In genomic region chr3:186425788-186426730, GRCh38 we compare ENCODE assay signal across 10 cellular contexts.
DNase-seq lines count a peak whose midpoint lies in the region; ATAC-seq, FAIRE-seq and TF ChIP-seq lines count a peak whose summit lies in the region.
"Had no signal": no experiment of that assay in that cellular context is flagged by ENCODE, and none has a peak within 500 bp of the region (broad histone marks: within the 10 kb centered on the region; RNA-seq: fewer than 3 reads in every experiment).

No MANE protein-coding gene starts in this region.

- FAIRE-seq in HepG2 (lab: Jason Lieb, UNC): peak; percentile 34

- H3K27me3 ChIP-seq in HepG2 (ENCODE audit: control insufficient read depth in 1 of 2, insufficient read depth in 2 of 2, low read length in 2 of 2) (no peaks in the 10 kb centered on the region; a peak in 1 of 5 replicates), right lobe of liver (no peaks in the 10 kb centered on the region), cardiac muscle cell (no peaks in the 10 kb centered on the region), vagina (no peaks in the 10 kb centered on the region)

- H3K79me2 ChIP-seq in HepG2 (ENCODE audit: insufficient read depth, low read length): no peaks in the 10 kb centered on the region

- peaks cover 7% of the 10 kb centered on the region for H3K27me3 Mint-ChIP-seq in activated T-cell treated with anti-CD3 and anti-CD28 coated beads, Interleukin-2, amount 50 U/mL, for 4 hours (ENCODE audit: low read depth)

- no peak overlapping the region for H3K4me2 ChIP-seq in HepG2 (ENCODE audit: low read depth, low read length)

- POLR2A ChIA-PET in HepG2 (lab: Yijun Ruan, JAX): no interaction called here

- no peaks in the 10 kb centered on the region for H3K4me1 ChIP-seq in HepG2 (ENCODE audit: insufficient read depth, low read length)
- H3K4me1 ChIP-seq in right lobe of liver: no peaks in the 10 kb centered on the region
- H3K4me1 ChIP-seq in cardiac muscle cell (ENCODE audit: low read depth): peaks cover 49% of the 10 kb centered on the region
- peaks cover 9% of the 10 kb centered on the region for H3K4me1 ChIP-seq in vagina

- TF ChIP-seq CTCF in HepG2 (CRISPR knock-in tag; IDR thresholded peaks at IDR 0.05): no peak
- no peak for TF ChIP-seq CTCF in right lobe of liver (IDR thresholded peaks at IDR 0.05)
- TF ChIP-seq CTCF in cardiac muscle cell (IDR thresholded peaks at IDR 0.05; ENCODE audit: low read depth, low read length): peak; percentile 35
- no peak for TF ChIP-seq CTCF in vagina (IDR thresholded peaks at IDR 0.05)

- 50% methylated on average over 10 of the region's 10 CpGs for WGBS in HepG2 (ENCODE audit: low lambda C conversion rate)
- 66% methylated on average over 9 of the region's 10 CpGs for WGBS in right lobe of liver (ENCODE audit: insufficient coverage, low coverage, low lambda C conversion rate, missing lambda C conversion rate)

- no peaks in the 10 kb centered on the region for H3K36me3 ChIP-seq in HepG2 (replicated peaks in 1 of 2; ENCODE audit: control insufficient read depth in 1 of 2, insufficient read depth in 2 of 2, low read length in 2 of 2)
- no peaks in the 10 kb centered on the region for H3K36me3 ChIP-seq in right lobe of liver
- no peaks in the 10 kb centered on the region for H3K36me3 ChIP-seq in cardiac muscle cell
- no peaks in the 10 kb centered on the region for H3K36me3 ChIP-seq in vagina

- no peak overlapping the region for H3K9ac ChIP-seq in HepG2 (ENCODE audit: insufficient read depth, low read depth, low read length)

- no TSS peak for BruUV-seq in HepG2 (replicated peaks; lab: Mats Ljungman, UMichigan)

- H3K27ac ChIP-seq in HepG2 (ENCODE audit: extremely low read length, insufficient read depth, low read length): no peak overlapping the region
- H3K27ac ChIP-seq in right lobe of liver: no peak overlapping the region
- H3K27ac ChIP-seq in cardiac muscle cell: peak overlapping the region; percentile 90
- peak overlapping the region; percentile 50 for H3K27ac ChIP-seq in vagina

- CTCF ChIA-PET in HepG2 (lab: Yijun Ruan, JAX; ENCODE audit: low intra/inter-chr PET ratio, low total read pairs): no interaction called here

- ATAC-seq in HepG2 (peak; percentile 86), right lobe of liver (no peak)
- ATAC-seq in activated T-cell treated with anti-CD3 and anti-CD28 coated beads, Interleukin-2, amount 50 U/mL, for 4 hours: no peak

- no peaks in the 10 kb centered on the region for H3K36me3 Mint-ChIP-seq in activated T-cell treated with anti-CD3 and anti-CD28 coated beads, Interleukin-2, amount 50 U/mL, for 4 hours (ENCODE audit: insufficient read depth)
- H3K36me3 Mint-ChIP-seq: activated naive CD8-positive, alpha-beta T cell had no signal

- H3K9me3 Mint-ChIP-seq in activated T-cell treated with anti-CD3 and anti-CD28 coated beads, Interleukin-2, amount 50 U/mL, for 4 hours: no peaks in the 10 kb centered on the region

- in situ Hi-C loops in HepG2 (cut with HindIII; ENCODE audit: extremely low pct_ligation_motif_present, low pct_unique_long_range_greater_than_20kb): no loop called here
- in situ Hi-C loops in SK-MEL-5 (cut with HindIII; ENCODE audit: low pct_unique_long_range_greater_than_20kb, low sequenced_read_pairs): no loop called here

- no peak for TF ChIP-seq POLR2A in HepG2 (IDR thresholded peaks at IDR 0.05; ENCODE audit: insufficient read depth in 1 of 2, low read depth in 2 of 2, low read length in 2 of 2)
- no peak for TF ChIP-seq POLR2A in right lobe of liver (IDR thresholded peaks at IDR 0.05)
- TF ChIP-seq POLR2A in vagina (IDR thresholded peaks at IDR 0.05): no peak

- no peak for TF ChIP-seq RAD21 in HepG2 (CRISPR knock-in tag; IDR thresholded peaks at IDR 0.05)

- intact Hi-C loops in HepG2 (cut with micrococcal nuclease; ENCODE audit: unreplicated experiment): no loop called here
- intact Hi-C loops in right lobe of liver (cut with DNase I): no loop called here
- intact Hi-C loops in vagina (cut with DNase I): no loop called here

- no peak overlapping the region for H2AFZ ChIP-seq in HepG2 (ENCODE audit: low read length)

- no peaks in the 10 kb centered on the region for H3K4me1 Mint-ChIP-seq in activated T-cell treated with anti-CD3 and anti-CD28 coated beads, Interleukin-2, amount 50 U/mL, for 4 hours (ENCODE audit: low read depth)

- TF ChIP-seq EP300 in HepG2 (IDR thresholded peaks at IDR 0.05; ENCODE audit: low read depth in 2 of 2, low read length in 2 of 2): no peak
- no peak for TF ChIP-seq EP300 in HepG2 (CRISPR knock-in tag; IDR thresholded peaks at IDR 0.05; ENCODE audit: borderline replicate concordance)

- H4K20me1 ChIP-seq in HepG2 (ENCODE audit: insufficient read depth, low read length): no peaks in the 10 kb centered on the region

- H3K4me3 Mint-ChIP-seq in activated T-cell treated with anti-CD3 and anti-CD28 coated beads, Interleukin-2, amount 50 U/mL, for 4 hours: no peak overlapping the region
- H3K4me3 Mint-ChIP-seq: activated naive CD8-positive, alpha-beta T cell had no signal

- DNase-seq in HepG2 (ENCODE audit: low spot score): no peak
- DNase-seq in right lobe of liver: no peak
- DNase-seq in SK-MEL-5 (ENCODE audit: low read depth, low spot score): peak; percentile 54
- DNase-seq in cardiac muscle cell (ENCODE audit: low read depth in 1 of 2, low spot score in 1 of 2): peak; percentile 24 to 51
- DNase-seq in vagina (ENCODE audit: extremely low spot score in 2 of 2): no peak
- DNase-seq in activated T-cell treated with anti-CD3 and anti-CD28 coated beads, Interleukin-2, amount 50 U/mL, for 4 hours: no peak
- DNase-seq in T-helper 1 cell: no peak
- no peak for DNase-seq in GM19238 (ENCODE audit: insufficient read length, low spot score)
- DNase-seq: DND-41 had no signal

- H3K4me3 ChIP-seq in HepG2 (replicated peaks in 1 of 3; ENCODE audit: insufficient read depth in 1 of 3, low read depth in 2 of 3, low read length in 3 of 3): no peak overlapping the region
- H3K4me3 ChIP-seq in right lobe of liver: no peak overlapping the region
- no peak overlapping the region for H3K4me3 ChIP-seq in cardiac muscle cell
- H3K4me3 ChIP-seq in vagina: no peak overlapping the region

- no peaks in the 10 kb centered on the region for H3K9me3 ChIP-seq in HepG2 (ENCODE audit: low read length)
- H3K9me3 ChIP-seq in right lobe of liver: no peaks in the 10 kb centered on the region
- H3K9me3 ChIP-seq in cardiac muscle cell (ENCODE audit: low read depth): no peaks in the 10 kb centered on the region
- H3K9me3 ChIP-seq in vagina: no peaks in the 10 kb centered on the region

TF ChIP-seq in HepG2, 621 proteins besides CTCF, POLR2A, EP300 and RAD21 (continues in another document):
- TF ChIP-seq FOXM1 (CRISPR knock-in tag; IDR thresholded peaks at IDR 0.05): no peak
- TF ChIP-seq ZZZ3 (CRISPR knock-in tag; IDR thresholded peaks at IDR 0.05; ENCODE audit: borderline replicate concordance): no peak
- TF ChIP-seq ZNF564 (CRISPR knock-in tag; IDR thresholded peaks at IDR 0.05): no peak
- no peak for TF ChIP-seq ZNF3 (CRISPR knock-in tag; IDR thresholded peaks at IDR 0.05)
- TF ChIP-seq KIAA2018 (CRISPR knock-in tag; IDR thresholded peaks at IDR 0.05; ENCODE audit: borderline replicate concordance): no peak
- no peak for TF ChIP-seq ZNF251 (CRISPR knock-in tag; IDR thresholded peaks at IDR 0.05)

Comparison
In these comparisons a context has a peak if more than half of its experiments do, and no peak if none do; other contexts are left out.
1. DNase-seq: peak in SK-MEL-5 (single experiment) and cardiac muscle cell (2 of 2); none in HepG2 (single experiment), right lobe of liver (0 of 3), vagina (0 of 2), activated T-cell treated with anti-CD3 and anti-CD28 coated beads, Interleukin-2, amount 50 U/mL, for 4 hours (single experiment), T-helper 1 cell (0 of 5) and GM19238 (single experiment).
2. H3K27ac ChIP-seq: peak in cardiac muscle cell (single experiment) and vagina (single experiment); none in HepG2 (single experiment) and right lobe of liver (0 of 3).